Comparison of ENCODE assay signal across 36 cellular contexts in the genomic region with DNA sequence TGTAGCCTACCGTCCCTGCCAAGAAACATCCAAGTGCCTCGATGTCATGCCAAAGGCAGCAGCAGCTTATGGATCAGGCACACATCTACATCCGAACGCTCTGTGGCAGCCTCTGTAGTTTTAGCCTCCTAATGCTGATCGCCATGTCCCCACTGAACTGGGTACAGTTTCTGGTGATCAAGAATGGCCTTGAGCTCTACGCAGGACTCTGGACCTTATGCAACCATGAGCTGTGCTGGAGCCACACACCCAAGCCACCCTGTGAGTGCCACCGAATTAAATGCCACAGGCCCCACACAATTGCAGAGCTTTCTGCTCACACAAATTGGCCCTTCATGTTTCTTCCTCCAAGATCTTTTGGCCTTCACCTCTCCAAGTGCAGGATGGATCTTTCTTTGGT. TPM values are rescaled to one million over a fixed set of nuclear protein-coding genes. Genes with fewer than 3 reads are reported as not detected.
"Had no signal": no experiment of that assay in that cellular context is flagged by ENCODE, and none has a peak within 500 bp of the region (broad histone marks: within the 10 kb centered on the region; RNA-seq: fewer than 3 reads in every experiment).

No MANE protein-coding gene starts in this region.

- H3K27ac Mint-ChIP-seq: immature natural killer cell; mesothelial cell of epicardium; natural killer cell; nephron progenitor cell; neural progenitor cell; stimulated activated memory B cell treated with anti-CD40 and anti-IgM and Interleukin-4, amounts not matched to agents 10 μg/mL and 1 μg/mL and 100 μg/mL, for 72 hours; stimulated activated naive CD8-positive, alpha-beta T cell treated with anti-CD3 and anti-CD28 coated beads, Interleukin-15, amount 100 ng/mL, for 72 hours; type B pancreatic cell had no signal

- H3K36me3 ChIP-seq: lower lobe of right lung, neural progenitor cell, pancreas, prostate gland, sigmoid colon, tibial nerve, uterus had no signal

- H3K9me3 Mint-ChIP-seq: immature natural killer cell; natural killer cell; stimulated activated memory B cell treated with anti-CD40 and anti-IgM and Interleukin-4, amounts not matched to agents 10 μg/mL and 1 μg/mL and 100 μg/mL, for 72 hours; stimulated activated naive CD8-positive, alpha-beta T cell treated with anti-CD3 and anti-CD28 coated beads, Interleukin-15, amount 100 ng/mL, for 72 hours; type B pancreatic cell had no signal

- H3K27ac ChIP-seq: lower lobe of right lung, neural progenitor cell, pancreas, prostate gland, sigmoid colon, tibial nerve, uterus had no signal

- ATAC-seq: left ventricle myocardium superior; lower lobe of right lung; natural killer cell; pancreas; right cardiac atrium; stimulated activated memory B cell treated with anti-CD40 and anti-IgM and Interleukin-4, amounts not matched to agents 10 μg/mL and 1 μg/mL and 100 μg/mL, for 72 hours; stimulated activated naive CD8-positive, alpha-beta T cell treated with anti-CD3 and anti-CD28 coated beads, Interleukin-15, amount 100 ng/mL, for 72 hours had no signal

- H3K9ac ChIP-seq: neural progenitor cell had no signal

- H3K4me3 Mint-ChIP-seq: immature natural killer cell; mesothelial cell of epicardium; naive B cell; natural killer cell; nephron progenitor cell; neural progenitor cell; stimulated activated memory B cell treated with anti-CD40 and anti-IgM and Interleukin-4, amounts not matched to agents 10 μg/mL and 1 μg/mL and 100 μg/mL, for 72 hours; stimulated activated naive CD8-positive, alpha-beta T cell treated with anti-CD3 and anti-CD28 coated beads, Interleukin-15, amount 100 ng/mL, for 72 hours; type B pancreatic cell had no signal

- H3K4me1 ChIP-seq: lower lobe of right lung, neural progenitor cell, pancreas, prostate gland, sigmoid colon, tibial nerve, uterus had no signal

- H3K4me3 ChIP-seq: lower lobe of right lung, neural progenitor cell, pancreas, prostate gland, sigmoid colon, smooth muscle cell, tibial nerve, uterus had no signal

- DNase-seq: hypothalamus; immature natural killer cell; kidney; left ventricle myocardium superior; lower lobe of right lung; mammary epithelial cell; mesendoderm; naive B cell; natural killer cell; nephron progenitor cell; nucleus accumbens; pancreas; posterior cingulate gyrus; retina; right cardiac atrium; sigmoid colon; stimulated activated CD4-positive, alpha-beta T cell treated with anti-CD3 and anti-CD28 coated beads, Interleukin-1b, Interleukin-23, amount 100 ng/mL, for 48 hours; stimulated activated CD4-positive, alpha-beta T cell treated with anti-CD3 and anti-CD28 coated beads, Interleukin-2, amount 100 ng/mL, for 48 hours; stimulated activated CD4-positive, alpha-beta T cell treated with anti-CD3 and anti-CD28 coated beads, Interleukin-4, amount 100 ng/mL, for 4 hours; stimulated activated CD8-positive, alpha-beta memory T cell treated with anti-CD3 and anti-CD28 coated beads, Interleukin-4, amount 100 ng/mL, for 48 hours; stimulated activated naive CD4-positive, alpha-beta T cell treated with Interleukin-2 at 50 U/mL for 16 hours; stimulated activated naive CD8-positive, alpha-beta T cell treated with anti-CD3 and anti-CD28 coated beads, Interleukin-15, amount 100 ng/mL, for 72 hours; substantia nigra; uterus had no signal

- H3K9me3 ChIP-seq: lower lobe of right lung, pancreas, prostate gland, sigmoid colon, tibial nerve, uterus had no signal

- H3K4me1 Mint-ChIP-seq: immature natural killer cell; mesothelial cell of epicardium; naive B cell; natural killer cell; nephron progenitor cell; neural progenitor cell; stimulated activated memory B cell treated with anti-CD40 and anti-IgM and Interleukin-4, amounts not matched to agents 10 μg/mL and 1 μg/mL and 100 μg/mL, for 72 hours; stimulated activated naive CD8-positive, alpha-beta T cell treated with anti-CD3 and anti-CD28 coated beads, Interleukin-15, amount 100 ng/mL, for 72 hours had no signal

- H2AFZ ChIP-seq: neural progenitor cell had no signal

- H3K27me3 ChIP-seq: pancreas, sigmoid colon, tibial nerve, uterus had no signal

- H3K36me3 Mint-ChIP-seq: immature natural killer cell; mesothelial cell of epicardium; naive B cell; natural killer cell; neural progenitor cell; stimulated activated memory B cell treated with anti-CD40 and anti-IgM and Interleukin-4, amounts not matched to agents 10 μg/mL and 1 μg/mL and 100 μg/mL, for 72 hours; type B pancreatic cell had no signal

RNA-seq across cellular contexts. Expression of a gene that starts 0.5 kb away (rescaled TPM):
- total RNA-seq: kidney, left ventricle myocardium superior, lower lobe of right lung, mammary epithelial cell, mesothelial cell of epicardium, mononuclear cell, natural killer cell, osteoblast, pancreas, prostate gland, right cardiac atrium, sigmoid colon, smooth muscle cell, temporal lobe, tibial nerve, ureter, uterus had no signal
- polyA plus RNA-seq: immature natural killer cell, mammary epithelial cell, pancreas, right cardiac atrium, sigmoid colon, smooth muscle cell, thymus had no signal
